ENCODE assay signal across 8 cellular contexts in the genomic region with DNA sequence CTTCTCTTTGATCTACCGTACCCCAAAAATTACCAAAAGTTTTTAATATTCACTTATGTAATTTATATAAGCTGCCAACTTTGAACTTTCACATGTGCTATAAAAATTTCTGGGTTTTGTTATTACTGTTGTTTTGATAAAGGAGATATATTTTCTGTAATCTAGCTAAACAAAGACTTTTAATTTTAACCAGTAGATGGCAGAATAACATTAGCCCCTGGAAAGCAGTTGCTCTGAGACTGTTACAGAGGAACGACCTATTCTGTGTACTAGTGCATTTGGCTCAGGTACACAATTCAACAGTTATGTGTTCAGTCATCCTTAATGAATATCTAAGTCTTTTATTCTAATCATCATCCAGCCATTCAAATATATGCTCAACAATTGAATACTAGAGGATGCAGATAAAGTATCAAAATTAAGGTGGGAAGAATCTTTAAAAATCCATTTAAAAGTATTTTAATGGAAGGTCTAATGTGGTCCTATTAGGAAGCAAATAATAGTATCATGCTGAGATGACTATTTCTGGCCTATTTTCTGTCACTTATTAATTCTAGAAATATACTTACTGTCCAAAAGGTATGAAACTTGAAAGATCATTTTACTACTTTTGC. TPM values are rescaled to one million over a fixed set of nuclear protein-coding genes. Genes with fewer than 3 reads are reported as not detected.
DNase-seq lines count a peak whose midpoint lies in the region; ATAC-seq and TF ChIP-seq lines count a peak whose summit lies in the region.

No MANE protein-coding gene starts in this region.

- no peak for DNase-seq in activated CD4-positive, CD25-positive, alpha-beta regulatory T cell (lab: John Stamatoyannopoulos, UW)
- DNase-seq in Kasumi-1 (lab: John Stamatoyannopoulos, UW), result peak; percentile 39 to 41
- DNase-seq in SKM-1 treated with dmso at 0.1 percent for 144 hours (lab: John Stamatoyannopoulos, UW; ENCODE audit: unreplicated experiment), result peak; percentile 46
- peak in 1 of 2 donors; percentile 64 for DNase-seq in foreskin fibroblast
- peak; percentile 66 for DNase-seq in renal cortical epithelial cell (ENCODE audit: low read depth)
- no peak for DNase-seq in HuH-7.5 (ENCODE audit: low spot score)

- ATAC-seq in activated CD4-positive, CD25-positive, alpha-beta regulatory T cell treated with anti-CD3 and anti-CD28 coated beads, Interleukin-2, amount 50 U/mL, for 24 hours, result peak; percentile 77 to 88
- peak; percentile 77 for ATAC-seq in GM21723 (IDR thresholded peaks at IDR 0.05; ENCODE audit: unreplicated experiment)

- peak; percentile 61 for TF ChIP-seq CTCF in foreskin fibroblast (IDR thresholded peaks at IDR 0.05; ENCODE audit: low read depth, low read length)

- no peak overlapping the region for H3K4me3 ChIP-seq in foreskin fibroblast (ENCODE audit: low read depth in 1 of 2, low read length in 2 of 2)

RNA-seq across cellular contexts. Expression of gene KLHL9, which starts 8.6 kb away (rescaled TPM):
- 31.3 and 64.1 TPM in 2 replicates for total RNA-seq in renal cortical epithelial cell

RNA-seq across cellular contexts. Expression of gene IFNA5, which starts 21.5 kb away (rescaled TPM):
- 0.20 TPM in 1 of 2 replicates, not detected in the other for total RNA-seq in renal cortical epithelial cell

RNA-seq across cellular contexts. Expression of gene IFNA6, which starts 24.1 kb away (rescaled TPM):
- total RNA-seq in renal cortical epithelial cell, result not detected in 2 replicates

RNA-seq across cellular contexts. Expression of gene IFNA13, which starts 41.2 kb away (rescaled TPM):
- total RNA-seq in renal cortical epithelial cell, result not detected in 2 replicates

RNA-seq across cellular contexts. Expression of gene IFNA2, which starts 58.6 kb away (rescaled TPM):
- total RNA-seq in renal cortical epithelial cell, result not detected in 2 replicates

Comparison
In these comparisons a context has a peak if more than half of its experiments do, and no peak if none do; other contexts are left out.
1. DNase-seq: peak in Kasumi-1 (2 of 2), SKM-1 treated with dmso at 0.1 percent for 144 hours (single experiment) and renal cortical epithelial cell (single experiment); none in activated CD4-positive, CD25-positive, alpha-beta regulatory T cell (0 of 4) and HuH-7.5 (single experiment).